8 cellular contexts compared by ENCODE assay signal in the genomic region with DNA sequence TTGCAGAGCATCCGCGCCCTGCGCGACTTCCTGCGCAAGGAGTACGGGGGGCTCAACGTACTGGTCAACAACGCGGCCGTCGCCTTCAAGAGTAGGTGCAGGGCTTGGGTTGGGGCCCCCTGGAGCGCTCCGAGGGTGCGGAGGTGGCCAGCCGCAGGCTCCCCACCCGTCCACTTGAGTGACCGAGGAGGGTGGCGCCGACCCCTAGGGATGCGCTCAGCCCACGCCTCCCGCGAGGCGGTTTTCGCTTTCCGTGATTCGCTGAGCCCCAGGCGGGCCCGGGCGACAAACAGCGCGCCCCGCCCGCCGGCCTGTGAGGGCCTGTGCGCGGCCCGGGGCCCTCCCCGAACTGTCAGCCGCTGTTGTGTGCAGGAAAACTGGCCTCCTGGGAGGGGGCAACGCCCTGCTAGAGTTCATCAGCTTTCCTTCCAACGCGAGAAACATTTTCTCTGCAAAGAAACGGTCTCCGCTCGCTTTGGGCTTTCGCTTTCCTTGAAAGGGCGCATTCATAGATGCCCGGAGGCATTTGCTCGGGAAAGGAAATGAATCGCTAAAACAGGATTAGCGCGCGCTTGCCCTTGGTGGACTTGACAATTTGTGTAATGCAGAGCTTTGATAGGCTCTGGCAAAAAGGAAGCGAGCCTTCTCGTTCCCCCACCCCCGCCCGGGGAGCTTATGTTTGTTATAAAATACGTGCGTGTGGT. TPM values are rescaled to one million over a fixed set of nuclear protein-coding genes. Genes with fewer than 3 reads are reported as not detected.
A peak's percentile ranks its signal among the peaks of the same experiment; 100 is the strongest.
DNase-seq lines count a peak whose midpoint lies in the region; ATAC-seq and TF ChIP-seq lines count a peak whose summit lies in the region.

No MANE protein-coding gene starts in this region.

- TF ChIP-seq POLR2A in right lobe of liver (IDR thresholded peaks at IDR 0.05): no peak

- H4K91ac ChIP-seq in H9 (ENCODE audit: insufficient read length, low read depth, low read length): no peak overlapping the region

- H3K27ac ChIP-seq in H9 (ENCODE audit: insufficient read length, low read depth, low read length) (no peak overlapping the region), right lobe of liver (peak overlapping the region in 2 of 3 donors; percentile 29 to 63)

- H2BK5ac ChIP-seq in H9 (ENCODE audit: insufficient read length, low read length): no peak overlapping the region

- no peaks in the 10 kb centered on the region for H3K79me2 ChIP-seq in H9 (ENCODE audit: insufficient read depth, low read length)

- H4K20me1 ChIP-seq in H9 (ENCODE audit: control insufficient read depth, insufficient read depth, insufficient read length): no peaks in the 10 kb centered on the region

- no peak overlapping the region for H2BK12ac ChIP-seq in H9 (ENCODE audit: insufficient read length, low read depth, low read length)

- H3K4me2 ChIP-seq in H9 (ENCODE audit: insufficient read depth, insufficient read length, low read length): peak overlapping the region; percentile 86

- no peak overlapping the region for H4K5ac ChIP-seq in H9 (ENCODE audit: insufficient read length, low read depth, low read length)

- H2AFZ ChIP-seq in H9 (ENCODE audit: low read length): no peak overlapping the region

- no peak overlapping the region for H3K18ac ChIP-seq in H9 (ENCODE audit: insufficient read length, low read depth, low read length)

- no peaks in the 10 kb centered on the region for H3K79me1 ChIP-seq in H9 (ENCODE audit: insufficient read depth, low read depth, low read length, poor library complexity, severe bottlenecking)

- CTCF ChIA-PET in activated CD8-positive, alpha-beta T cell treated with anti-CD3 and anti-CD28 coated beads for 36 hours (lab: Charles Lee): interaction anchor here (0.9 to 4.6 kb wide), 7 partner anchors 9 to 184 kb away, joined by 3 to 24 read pairs (median 4); partner anchors contain the start of gene MORC3

- no peak for TF ChIP-seq CTCF in H9 (conservative IDR thresholded peaks at IDR 0.05)
- no peak for TF ChIP-seq CTCF in activated CD8-positive, alpha-beta T cell treated with anti-CD3 and anti-CD28 coated beads for 36 hours (IDR thresholded peaks at IDR 0.05)
- TF ChIP-seq CTCF in right lobe of liver (IDR thresholded peaks at IDR 0.05): no peak

- no peak overlapping the region; a peak in 1 of 7 replicates for H3K27ac Mint-ChIP-seq in H9
- peak overlapping the region; percentile 85 for H3K27ac Mint-ChIP-seq in activated CD8-positive, alpha-beta T cell treated with anti-CD3 and anti-CD28 coated beads for 36 hours

- peak; percentile 56 to 79 for DNase-seq in AML-193 (lab: John Stamatoyannopoulos, UW)
- peak; percentile 62 for DNase-seq in H9
- DNase-seq in NCI-H526 treated with DMSO at 0.1 percent for 48 hours (lab: John Stamatoyannopoulos, UW): peak; percentile 38
- DNase-seq in activated CD8-positive, alpha-beta T cell treated with anti-CD3 and anti-CD28 coated beads for 36 hours: peak; percentile 84
- DNase-seq in effector CD4-positive, alpha-beta T cell: peak; percentile 26
- peak in 2 of 3 donors; percentile 50 to 60 for DNase-seq in right lobe of liver
- peak; percentile 49 for DNase-seq in stimulated activated CD4-positive, alpha-beta T cell treated with anti-CD3 and anti-CD28 coated beads, Interleukin-4, amount 100 ng/mL, for 24 hours

- H3K4me1 Mint-ChIP-seq in H9: peaks cover 23 to 29% of the 10 kb centered on the region in 2 experiments
- H3K4me1 Mint-ChIP-seq in activated CD8-positive, alpha-beta T cell treated with anti-CD3 and anti-CD28 coated beads for 36 hours (ENCODE audit: low read depth): peaks cover 23% of the 10 kb centered on the region

- no peak overlapping the region for H2AK5ac ChIP-seq in H9 (ENCODE audit: insufficient read length, low read length)

- no peak overlapping the region for H3T11ph ChIP-seq in H9 (ENCODE audit: low read length)

- H3K27me3 Mint-ChIP-seq in H9 (ENCODE audit: low read depth): peaks cover 66% of the 10 kb centered on the region
- H3K27me3 Mint-ChIP-seq in activated CD8-positive, alpha-beta T cell treated with anti-CD3 and anti-CD28 coated beads for 36 hours: no peaks in the 10 kb centered on the region

- H3K9ac ChIP-seq in H9 (ENCODE audit: extremely low read depth, insufficient read length, low read length): no peak overlapping the region

- no CpG with 5 or more reads among the region's 60 CpGs for WGBS in H9 (ENCODE audit: extremely low coverage, insufficient read length, low lambda C conversion rate)
- WGBS in right lobe of liver (ENCODE audit: insufficient coverage, low coverage, low lambda C conversion rate, missing lambda C conversion rate): 0% methylated on average over 17 of the region's 60 CpGs

- H3K23me2 ChIP-seq in H9 (ENCODE audit: insufficient read length, low read depth, low read length, poor library complexity, severe bottlenecking): peaks cover 19% of the 10 kb centered on the region

- H3K23ac ChIP-seq in H9 (ENCODE audit: insufficient read length, low read depth, low read length): no peak overlapping the region

- no peaks in the 10 kb centered on the region; a peak in 1 of 7 replicates for H3K36me3 Mint-ChIP-seq in H9 (ENCODE audit: insufficient read depth in 1 of 3, low read depth in 3 of 3)
- peaks cover 5% of the 10 kb centered on the region for H3K36me3 Mint-ChIP-seq in activated CD8-positive, alpha-beta T cell treated with anti-CD3 and anti-CD28 coated beads for 36 hours (ENCODE audit: low read depth)

- H4K8ac ChIP-seq in H9 (replicated peaks; ENCODE audit: insufficient read length, low read depth, low read length): no peak overlapping the region

- peak overlapping the region; percentile 46 to 56 (median 54) for H3K4me3 ChIP-seq in right lobe of liver

- 0 out of 5 replicates have a peak, but pooled peaks cover 0 to 3% of the 10 kb centered on the region in 2 experiments for H3K9me3 Mint-ChIP-seq in H9
- H3K9me3 Mint-ChIP-seq in activated CD8-positive, alpha-beta T cell treated with anti-CD3 and anti-CD28 coated beads for 36 hours: no peaks in the 10 kb centered on the region

- POLR2A ChIA-PET in activated CD8-positive, alpha-beta T cell treated with anti-CD3 and anti-CD28 coated beads for 36 hours (lab: Charles Lee): interaction anchor here (0.7 to 1.8 kb wide), 5 partner anchors 13 to 75 kb away, joined by 3 to 8 read pairs (median 3); partner anchors contain the start of gene SETD4

- H3K4me3 Mint-ChIP-seq in H9: peak overlapping the region; percentile 65 to 83
- H3K4me3 Mint-ChIP-seq in activated CD8-positive, alpha-beta T cell treated with anti-CD3 and anti-CD28 coated beads for 36 hours: peak overlapping the region; percentile 89

- no peak overlapping the region; the same call in 1 of the 2 replicates for H3K14ac ChIP-seq in H9 (ENCODE audit: insufficient read depth, low read length)

- peak; percentile 77 for ATAC-seq in activated CD8-positive, alpha-beta T cell treated with anti-CD3 and anti-CD28 coated beads for 36 hours
- peak; percentile 73 to 83 (median 82) for ATAC-seq in right lobe of liver
- ATAC-seq in HG03460 (IDR thresholded peaks at IDR 0.05; ENCODE audit: unreplicated experiment): no peak

- H2BK15ac ChIP-seq in H9 (ENCODE audit: low read depth, low read length): no peak overlapping the region

- H3K36me3 ChIP-seq in right lobe of liver: no peaks in the 10 kb centered on the region

- no peak overlapping the region for H3K56ac ChIP-seq in H9 (ENCODE audit: insufficient read length, low read depth, low read length)

- intact Hi-C loops in activated CD8-positive, alpha-beta T cell treated with anti-CD3 and anti-CD28 coated beads for 36 hours (cut with micrococcal nuclease): no loop called here
- intact Hi-C loops in right lobe of liver (cut with DNase I): no loop called here

- no peak overlapping the region for H2BK120ac ChIP-seq in H9 (ENCODE audit: low read depth, low read length, poor library complexity, severe bottlenecking)

- peaks cover 2% of the 10 kb centered on the region; the same call in 1 of the 2 replicates for H3K4me1 ChIP-seq in H9 (ENCODE audit: insufficient read depth, low read length)
- peaks cover 0 to 13% (median 6%) of the 10 kb centered on the region in 4 donors for H3K4me1 ChIP-seq in right lobe of liver

- peaks cover 5% of the 10 kb centered on the region; the same call in 1 of the 2 replicates for H3K27me3 ChIP-seq in H9 (ENCODE audit: insufficient read depth, low read length)
- no peaks in the 10 kb centered on the region for H3K27me3 ChIP-seq in right lobe of liver

- no peak overlapping the region for H3K4ac ChIP-seq in H9 (ENCODE audit: low read depth, low read length)

- H3K9me3 ChIP-seq in H9 (ENCODE audit: control insufficient read depth, low read depth, low read length): no peaks in the 10 kb centered on the region
- H3K9me3 ChIP-seq in right lobe of liver: no peaks in the 10 kb centered on the region

- H2BK20ac ChIP-seq in H9 (ENCODE audit: low read depth, low read length, poor library complexity, severe bottlenecking): no peak overlapping the region

RNA-seq across cellular contexts. Expression of gene CBR3, which starts 0.7 kb away (rescaled TPM):
- 1.9 and 2.4 TPM in 2 replicates for total RNA-seq in H9 (2021)
- 10 to 100 TPM; 13.5 to 14.8 TPM for total RNA-seq in activated CD8-positive, alpha-beta T cell treated with anti-CD3 and anti-CD28 coated beads for 36 hours
- 1 to 10 TPM in 2 of 6 experiments, under 1 TPM in 2, not detected in 2; 0.17 to 1.3 (median 0.74) TPM for total RNA-seq in right lobe of liver

RNA-seq across cellular contexts. Expression of gene DOP1B, which starts 21.1 kb away (rescaled TPM):
- total RNA-seq in H9 (2021) (8.7 and 10.0 TPM in 2 replicates), right lobe of liver (10 to 100 TPM in 5 of 6 experiments, 1 to 10 TPM in 1; 6.6 to 30.1 (median 20.9) TPM)
- total RNA-seq in activated CD8-positive, alpha-beta T cell treated with anti-CD3 and anti-CD28 coated beads for 36 hours: 10 to 100 TPM; 14.3 to 15.2 TPM

Comparison
In these comparisons a context has a peak if more than half of its experiments do, and no peak if none do; other contexts are left out.
1. DNase-seq: peak in every context shown above with its lines; median percentile 84 in activated CD8-positive, alpha-beta T cell treated with anti-CD3 and anti-CD28 coated beads for 36 hours; 68 in AML-193; 62 in H9; 55 in right lobe of liver; 49 in stimulated activated CD4-positive, alpha-beta T cell treated with anti-CD3 and anti-CD28 coated beads, Interleukin-4, amount 100 ng/mL, for 24 hours; 38 in NCI-H526 treated with DMSO at 0.1 percent for 48 hours; 26 in effector CD4-positive, alpha-beta T cell.